In the genomic region with DNA sequence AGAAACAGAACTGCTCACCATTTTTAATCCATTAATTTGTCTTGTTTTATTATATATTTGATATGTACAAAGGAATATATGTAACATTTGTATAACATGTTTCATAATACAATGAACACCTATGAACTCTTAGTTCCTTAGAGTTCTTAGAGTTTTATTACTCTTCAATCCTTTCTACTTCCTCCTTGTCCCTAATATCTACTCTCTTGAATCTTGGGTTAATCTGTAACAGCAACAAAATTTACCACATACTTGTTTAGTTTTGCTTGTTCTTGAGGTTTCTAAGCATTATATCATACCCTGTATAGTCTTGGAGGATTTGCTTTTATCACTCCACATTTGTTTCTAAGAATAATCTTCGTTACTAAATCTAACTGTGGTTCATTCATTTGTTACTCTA, we compare ENCODE assay signal across 8 cellular contexts.
A peak's percentile ranks its signal among the peaks of the same experiment; 100 is the strongest.
DNase-seq lines count a peak whose midpoint lies in the region; ATAC-seq and TF ChIP-seq lines count a peak whose summit lies in the region.

No MANE protein-coding gene starts in this region.

- peak overlapping the region; percentile 88 for H3K27ac Mint-ChIP-seq in activated CD8-positive, alpha-beta T cell treated with anti-CD3 and anti-CD28 coated beads for 36 hours

- H3K36me3 ChIP-seq in muscle layer of colon (ENCODE audit: insufficient read depth, low read length): no peaks in the 10 kb centered on the region

- H3K36me3 Mint-ChIP-seq in activated CD8-positive, alpha-beta T cell treated with anti-CD3 and anti-CD28 coated beads for 36 hours (ENCODE audit: low read depth): peaks cover 21% of the 10 kb centered on the region

- CTCF ChIA-PET in activated CD8-positive, alpha-beta T cell treated with anti-CD3 and anti-CD28 coated beads for 36 hours (lab: Charles Lee): interaction anchor here (0.9 to 1.2 kb wide), 3 partner anchors 26 to 806 kb away, joined by 3 to 6 read pairs (median 4); no protein-coding TSS in a partner anchor

- WGBS in lower leg skin, 2 donors: 71 to 79% methylated on average over 1 of the region's 1 CpG

- peaks cover 30% of the 10 kb centered on the region for H3K4me1 Mint-ChIP-seq in activated CD8-positive, alpha-beta T cell treated with anti-CD3 and anti-CD28 coated beads for 36 hours (ENCODE audit: low read depth)

- no peaks in the 10 kb centered on the region for H3K27me3 Mint-ChIP-seq in activated CD8-positive, alpha-beta T cell treated with anti-CD3 and anti-CD28 coated beads for 36 hours

- no peaks in the 10 kb centered on the region for H3K9me3 Mint-ChIP-seq in activated CD8-positive, alpha-beta T cell treated with anti-CD3 and anti-CD28 coated beads for 36 hours

- H3K4me3 ChIP-seq in GM08714 (ENCODE audit: low read length) (0 out of 2 replicates have a peak overlapping the region, but pooled peaks have one; percentile 41), muscle layer of colon (ENCODE audit: low read depth in 1 of 2, low read length in 2 of 2) (peak overlapping the region in 1 of 2 donors; percentile 45), lower leg skin (ENCODE audit: low read depth, poor library complexity, severe bottlenecking) (no peak overlapping the region)

- no peaks in the 10 kb centered on the region for H3K4me1 ChIP-seq in muscle layer of colon (ENCODE audit: insufficient read depth, low read length)

- TF ChIP-seq CTCF in activated CD8-positive, alpha-beta T cell treated with anti-CD3 and anti-CD28 coated beads for 36 hours (IDR thresholded peaks at IDR 0.05): no peak
- no peak for TF ChIP-seq CTCF in lower leg skin (IDR thresholded peaks at IDR 0.05)

- peak; percentile 63 for ATAC-seq in GM21737 (IDR thresholded peaks at IDR 0.05; ENCODE audit: unreplicated experiment)
- ATAC-seq in activated CD8-positive, alpha-beta T cell treated with anti-CD3 and anti-CD28 coated beads for 36 hours: no peak

- no peak overlapping the region for H3K27ac ChIP-seq in muscle layer of colon (ENCODE audit: low read depth, low read length)

- peak overlapping the region; percentile 78 for H3K4me3 Mint-ChIP-seq in activated CD8-positive, alpha-beta T cell treated with anti-CD3 and anti-CD28 coated beads for 36 hours

- peak overlapping the region; percentile 27 for H3K9ac ChIP-seq in muscle layer of colon (ENCODE audit: low read length)

- intact Hi-C loops in activated CD8-positive, alpha-beta T cell treated with anti-CD3 and anti-CD28 coated beads for 36 hours (cut with micrococcal nuclease): loop anchor here (5.0 kb wide), 1 partner anchor 55 kb away; no protein-coding TSS in a partner anchor
- intact Hi-C loops in lower leg skin (cut with DNase I; ENCODE audit: low total_unique reads): no loop called here

- POLR2A ChIA-PET in activated CD8-positive, alpha-beta T cell treated with anti-CD3 and anti-CD28 coated beads for 36 hours (lab: Charles Lee): no interaction called here

- DNase-seq in activated CD8-positive, alpha-beta T cell treated with anti-CD3 and anti-CD28 coated beads for 36 hours: no peak
- DNase-seq in lower leg skin (ENCODE audit: low spot score in 2 of 2): no peak
- DNase-seq in amygdala (lab: John Stamatoyannopoulos, UW): no peak
- no peak for DNase-seq in CD1c-positive myeloid dendritic cell (ENCODE audit: extremely low spot score)
- no peak for DNase-seq in T-helper 9 cell

- no peak for TF ChIP-seq POLR2A in lower leg skin (IDR thresholded peaks at IDR 0.05)

- no peaks in the 10 kb centered on the region for H3K9me3 ChIP-seq in muscle layer of colon (ENCODE audit: low read length)

- no peaks in the 10 kb centered on the region for H3K27me3 ChIP-seq in muscle layer of colon (ENCODE audit: control insufficient read depth in 1 of 2, insufficient read depth in 2 of 2, low read length in 2 of 2)
